23 cellular contexts compared by ENCODE assay signal in genomic region chr22:28779833-28780232, GRCh38. TPM values are rescaled to one million over a fixed set of nuclear protein-coding genes. Genes with fewer than 3 reads are reported as not detected.
A peak's percentile ranks its signal among the peaks of the same experiment; 100 is the strongest.
DNase-seq lines count a peak whose midpoint lies in the region; ATAC-seq and TF ChIP-seq lines count a peak whose summit lies in the region.
"Had no signal": no experiment of that assay in that cellular context is flagged by ENCODE, and none has a peak within 500 bp of the region (broad histone marks: within the 10 kb centered on the region; RNA-seq: fewer than 3 reads in every experiment).

No MANE protein-coding gene starts in this region.

- ATAC-seq in activated CD8-positive, alpha-beta T cell treated with anti-CD3 and anti-CD28 coated beads, Interleukin-2, amount 10 ng/mL, durations not matched to agents 7 days and 5 days = no peak
- no peak for ATAC-seq in activated CD8-positive, alpha-beta T cell treated with anti-CD3 and anti-CD28 coated beads for 36 hours
- no peak for ATAC-seq in natural killer cell
- no peak for ATAC-seq in natural killer cell treated with Interleukin-12 subunit alpha and Interleukin-12 subunit beta and Interleukin-15 and Interleukin-18, amount 100 ng/mL, for 72 hours
- ATAC-seq in left lung = peak; percentile 55
- no peak for ATAC-seq in GM21390 (IDR thresholded peaks at IDR 0.05; ENCODE audit: unreplicated experiment)

- no peak overlapping the region for H3K4me3 ChIP-seq in left lung
- H3K4me3 ChIP-seq: BLaER1 had no signal

- POLR2A ChIA-PET in activated CD8-positive, alpha-beta T cell treated with anti-CD3 and anti-CD28 coated beads, Interleukin-2, amount 10 ng/mL, durations not matched to agents 7 days and 5 days (lab: Charles Lee) = no interaction called here
- POLR2A ChIA-PET in activated CD8-positive, alpha-beta T cell treated with anti-CD3 and anti-CD28 coated beads for 36 hours (lab: Charles Lee) = interaction anchor here (1.0 kb wide), 1 partner anchor 19 kb away, joined by 4 read pairs; no protein-coding TSS in a partner anchor

- peaks cover 0 to 82% of the 10 kb centered on the region in 2 donors for H3K36me3 ChIP-seq in left lung

- H3K27me3 Mint-ChIP-seq in activated CD8-positive, alpha-beta T cell treated with anti-CD3 and anti-CD28 coated beads, Interleukin-2, amount 10 ng/mL, durations not matched to agents 7 days and 5 days (ENCODE audit: low read depth) = no peaks in the 10 kb centered on the region
- H3K27me3 Mint-ChIP-seq in activated CD8-positive, alpha-beta T cell treated with anti-CD3 and anti-CD28 coated beads for 36 hours = no peaks in the 10 kb centered on the region
- no peaks in the 10 kb centered on the region for H3K27me3 Mint-ChIP-seq in natural killer cell (ENCODE audit: low read depth in 2 of 2)
- H3K27me3 Mint-ChIP-seq in natural killer cell treated with Interleukin-12 subunit alpha and Interleukin-12 subunit beta and Interleukin-15 and Interleukin-18, amount 100 ng/mL, for 72 hours = no peaks in the 10 kb centered on the region
- no peaks in the 10 kb centered on the region for H3K27me3 Mint-ChIP-seq in type B pancreatic cell
- H3K27me3 Mint-ChIP-seq: CD4-positive, alpha-beta T cell had no signal

- H3K36me3 Mint-ChIP-seq in activated CD8-positive, alpha-beta T cell treated with anti-CD3 and anti-CD28 coated beads, Interleukin-2, amount 10 ng/mL, durations not matched to agents 7 days and 5 days (ENCODE audit: low read depth) = peaks cover 60% of the 10 kb centered on the region
- peaks cover 29% of the 10 kb centered on the region for H3K36me3 Mint-ChIP-seq in activated CD8-positive, alpha-beta T cell treated with anti-CD3 and anti-CD28 coated beads for 36 hours (ENCODE audit: low read depth)
- H3K36me3 Mint-ChIP-seq in natural killer cell (peaks cover 12% of the 10 kb centered on the region), type B pancreatic cell (peaks cover 25% of the 10 kb centered on the region)
- H3K36me3 Mint-ChIP-seq in natural killer cell treated with Interleukin-12 subunit alpha and Interleukin-12 subunit beta and Interleukin-15 and Interleukin-18, amount 100 ng/mL, for 72 hours = peaks cover 12% of the 10 kb centered on the region

- H3K9me3 Mint-ChIP-seq in activated CD8-positive, alpha-beta T cell treated with anti-CD3 and anti-CD28 coated beads, Interleukin-2, amount 10 ng/mL, durations not matched to agents 7 days and 5 days (ENCODE audit: insufficient read depth) = no peaks in the 10 kb centered on the region
- H3K9me3 Mint-ChIP-seq in activated CD8-positive, alpha-beta T cell treated with anti-CD3 and anti-CD28 coated beads for 36 hours = no peaks in the 10 kb centered on the region
- no peaks in the 10 kb centered on the region for H3K9me3 Mint-ChIP-seq in natural killer cell
- H3K9me3 Mint-ChIP-seq in natural killer cell treated with Interleukin-12 subunit alpha and Interleukin-12 subunit beta and Interleukin-15 and Interleukin-18, amount 100 ng/mL, for 72 hours = no peaks in the 10 kb centered on the region
- H3K9me3 Mint-ChIP-seq in type B pancreatic cell = no peaks in the 10 kb centered on the region
- H3K9me3 Mint-ChIP-seq: CD4-positive, alpha-beta T cell had no signal

- H3K27ac ChIP-seq in left lung = peak overlapping the region; percentile 20 to 39
- H3K27ac ChIP-seq: 22Rv1, BLaER1 had no signal

- H3K4me1 ChIP-seq in left lung = peaks cover 36 to 52% of the 10 kb centered on the region in 2 donors

- no peak for DNase-seq in activated CD8-positive, alpha-beta T cell treated with anti-CD3 and anti-CD28 coated beads, Interleukin-2, amount 10 ng/mL, durations not matched to agents 7 days and 5 days
- DNase-seq in activated CD8-positive, alpha-beta T cell treated with anti-CD3 and anti-CD28 coated beads for 36 hours = no peak
- no peak for DNase-seq in natural killer cell
- no peak for DNase-seq in natural killer cell treated with Interleukin-12 subunit alpha and Interleukin-12 subunit beta and Interleukin-15 and Interleukin-18, amount 100 ng/mL, for 72 hours (ENCODE audit: low spot score)
- DNase-seq in left lung = no peak
- DNase-seq in type B pancreatic cell (ENCODE audit: extremely low spot score, unreplicated experiment) = no peak
- no peak for DNase-seq in NCI-H69 (lab: John Stamatoyannopoulos, UW)
- DNase-seq: ACHN; CD4-positive, alpha-beta T cell; COR-L47; DMS79; MM.1S; NCI-H1048; NCI-H1417 treated with DMSO at 0.1 percent for 48 hours; NCI-H187; NCI-H2107; NCI-H510A; NCI-H774; SHP77 treated with DMSO at 0.1 percent for 48 hours; SK-N-SH had no signal

- H3K4me1 Mint-ChIP-seq in activated CD8-positive, alpha-beta T cell treated with anti-CD3 and anti-CD28 coated beads, Interleukin-2, amount 10 ng/mL, durations not matched to agents 7 days and 5 days (ENCODE audit: low read depth) = peaks cover 30% of the 10 kb centered on the region
- peaks cover 21% of the 10 kb centered on the region for H3K4me1 Mint-ChIP-seq in activated CD8-positive, alpha-beta T cell treated with anti-CD3 and anti-CD28 coated beads for 36 hours (ENCODE audit: low read depth)
- H3K4me1 Mint-ChIP-seq in natural killer cell = peaks cover 29 to 36% of the 10 kb centered on the region in 2 donors
- peaks cover 28 to 34% of the 10 kb centered on the region in 2 donors for H3K4me1 Mint-ChIP-seq in natural killer cell treated with Interleukin-12 subunit alpha and Interleukin-12 subunit beta and Interleukin-15 and Interleukin-18, amount 100 ng/mL, for 72 hours (ENCODE audit: low read depth in 2 of 2)
- peaks cover 7% of the 10 kb centered on the region for H3K4me1 Mint-ChIP-seq in type B pancreatic cell (ENCODE audit: unreplicated experiment)

- no peak for TF ChIP-seq CTCF in activated CD8-positive, alpha-beta T cell treated with anti-CD3 and anti-CD28 coated beads for 36 hours (IDR thresholded peaks at IDR 0.05)
- TF ChIP-seq CTCF in natural killer cell (IDR thresholded peaks at IDR 0.05) (no peak), left lung (IDR thresholded peaks at IDR 0.05) (no peak), type B pancreatic cell (conservative IDR thresholded peaks at IDR 0.05) (no peak)

- no peaks in the 10 kb centered on the region for H3K9me3 ChIP-seq in left lung
- H3K9me3 ChIP-seq: BLaER1, SK-N-SH had no signal

- CTCF ChIA-PET in activated CD8-positive, alpha-beta T cell treated with anti-CD3 and anti-CD28 coated beads, Interleukin-2, amount 10 ng/mL, durations not matched to agents 7 days and 5 days (lab: Charles Lee) = interaction anchor here (0.6 to 1.2 kb wide), 4 partner anchors 11 to 50 kb away, joined by 3 to 5 read pairs (median 4); no protein-coding TSS in a partner anchor
- CTCF ChIA-PET in activated CD8-positive, alpha-beta T cell treated with anti-CD3 and anti-CD28 coated beads for 36 hours (lab: Charles Lee) = interaction anchor here (1.6 to 3.1 kb wide), 3 partner anchors 16 to 179 kb away, joined by 3 to 9 read pairs (median 6); no protein-coding TSS in a partner anchor

- no peak overlapping the region for H3K4me3 Mint-ChIP-seq in activated CD8-positive, alpha-beta T cell treated with anti-CD3 and anti-CD28 coated beads, Interleukin-2, amount 10 ng/mL, durations not matched to agents 7 days and 5 days
- no peak overlapping the region for H3K4me3 Mint-ChIP-seq in activated CD8-positive, alpha-beta T cell treated with anti-CD3 and anti-CD28 coated beads for 36 hours
- H3K4me3 Mint-ChIP-seq in natural killer cell (no peak overlapping the region), type B pancreatic cell (no peak overlapping the region)
- no peak overlapping the region for H3K4me3 Mint-ChIP-seq in natural killer cell treated with Interleukin-12 subunit alpha and Interleukin-12 subunit beta and Interleukin-15 and Interleukin-18, amount 100 ng/mL, for 72 hours
- H3K4me3 Mint-ChIP-seq: CD4-positive, alpha-beta T cell had no signal

- H3K27me3 ChIP-seq in left lung = no peaks in the 10 kb centered on the region
- H3K27me3 ChIP-seq: BLaER1 had no signal

- H3K27ac Mint-ChIP-seq in activated CD8-positive, alpha-beta T cell treated with anti-CD3 and anti-CD28 coated beads, Interleukin-2, amount 10 ng/mL, durations not matched to agents 7 days and 5 days = peak overlapping the region; percentile 11
- no peak overlapping the region for H3K27ac Mint-ChIP-seq in activated CD8-positive, alpha-beta T cell treated with anti-CD3 and anti-CD28 coated beads for 36 hours
- H3K27ac Mint-ChIP-seq in natural killer cell = peak overlapping the region; percentile 35 to 45
- peak overlapping the region in 1 of 2 donors; percentile 48 for H3K27ac Mint-ChIP-seq in natural killer cell treated with Interleukin-12 subunit alpha and Interleukin-12 subunit beta and Interleukin-15 and Interleukin-18, amount 100 ng/mL, for 72 hours
- no peak overlapping the region for H3K27ac Mint-ChIP-seq in type B pancreatic cell

- intact Hi-C loops in activated CD8-positive, alpha-beta T cell treated with anti-CD3 and anti-CD28 coated beads for 36 hours (cut with micrococcal nuclease) = no loop called here
- intact Hi-C loops in natural killer cell (cut with micrococcal nuclease) = no loop called here
- intact Hi-C loops in left lung (cut with DNase I) = no loop called here

RNA-seq across cellular contexts. Expression of gene CCDC117, which starts 7.3 kb away (rescaled TPM):
- 10 to 100 TPM; 36.7 to 40.0 TPM for total RNA-seq in activated CD8-positive, alpha-beta T cell treated with anti-CD3 and anti-CD28 coated beads, Interleukin-2, amount 10 ng/mL, durations not matched to agents 7 days and 5 days
- total RNA-seq in activated CD8-positive, alpha-beta T cell treated with anti-CD3 and anti-CD28 coated beads for 36 hours = 10 to 100 TPM; 25.5 to 26.2 TPM
- total RNA-seq in natural killer cell = 10 to 100 TPM; 26.3 to 26.9 (median 26.6) TPM
- total RNA-seq in natural killer cell treated with Interleukin-12 subunit alpha and Interleukin-12 subunit beta and Interleukin-15 and Interleukin-18, amount 100 ng/mL, for 72 hours = 10 to 100 TPM; 35.3 to 43.4 TPM
- total RNA-seq in left lung = 10 to 100 TPM; 23.5 to 24.2 TPM
- total RNA-seq in type B pancreatic cell (ENCODE audit: low replicate concordance) = 29.0 and 40.8 TPM in 2 replicates

RNA-seq across cellular contexts. Expression of gene XBP1, which starts 20.5 kb away (rescaled TPM):
- total RNA-seq in activated CD8-positive, alpha-beta T cell treated with anti-CD3 and anti-CD28 coated beads, Interleukin-2, amount 10 ng/mL, durations not matched to agents 7 days and 5 days = 100 to 1,000 TPM; 220 to 229 TPM
- total RNA-seq in activated CD8-positive, alpha-beta T cell treated with anti-CD3 and anti-CD28 coated beads for 36 hours = 100 to 1,000 TPM; 102 to 103 TPM
- 100 to 1,000 TPM; 221 to 240 (median 224) TPM for total RNA-seq in natural killer cell
- 100 to 1,000 TPM; 287 to 560 TPM for total RNA-seq in natural killer cell treated with Interleukin-12 subunit alpha and Interleukin-12 subunit beta and Interleukin-15 and Interleukin-18, amount 100 ng/mL, for 72 hours
- 100 to 1,000 TPM; 194 to 259 TPM for total RNA-seq in left lung
- 127 and 170 TPM in 2 replicates for total RNA-seq in type B pancreatic cell (ENCODE audit: low replicate concordance)

RNA-seq across cellular contexts. Expression of gene HSCB, which starts 38.0 kb away (rescaled TPM):
- 10 to 100 TPM; 13.7 to 15.8 TPM for total RNA-seq in activated CD8-positive, alpha-beta T cell treated with anti-CD3 and anti-CD28 coated beads, Interleukin-2, amount 10 ng/mL, durations not matched to agents 7 days and 5 days
- total RNA-seq in activated CD8-positive, alpha-beta T cell treated with anti-CD3 and anti-CD28 coated beads for 36 hours = 10 to 100 TPM; 16.5 to 17.5 TPM
- total RNA-seq in natural killer cell (10 to 100 TPM; 11.4 to 13.6 (median 12.3) TPM), left lung (10 to 100 TPM; 11.6 to 12.1 TPM), type B pancreatic cell (ENCODE audit: low replicate concordance) (11.4 and 13.5 TPM in 2 replicates)
- 10 to 100 TPM; 11.8 to 22.1 TPM for total RNA-seq in natural killer cell treated with Interleukin-12 subunit alpha and Interleukin-12 subunit beta and Interleukin-15 and Interleukin-18, amount 100 ng/mL, for 72 hours

RNA-seq across cellular contexts. Expression of gene CHEK2, which starts 38.2 kb away (rescaled TPM):
- 10 to 100 TPM; 43.7 to 47.9 TPM for total RNA-seq in activated CD8-positive, alpha-beta T cell treated with anti-CD3 and anti-CD28 coated beads, Interleukin-2, amount 10 ng/mL, durations not matched to agents 7 days and 5 days
- 10 to 100 TPM; 15.4 to 17.3 TPM for total RNA-seq in activated CD8-positive, alpha-beta T cell treated with anti-CD3 and anti-CD28 coated beads for 36 hours
- total RNA-seq in natural killer cell = 10 to 100 TPM; 10.4 to 11.8 (median 11.4) TPM
- 10 to 100 TPM; 28.1 to 36.2 TPM for total RNA-seq in natural killer cell treated with Interleukin-12 subunit alpha and Interleukin-12 subunit beta and Interleukin-15 and Interleukin-18, amount 100 ng/mL, for 72 hours
- total RNA-seq in left lung = 10 to 100 TPM; 12.5 to 27.1 TPM
- total RNA-seq in type B pancreatic cell (ENCODE audit: low replicate concordance) = 18.8 and 34.1 TPM in 2 replicates

Comparison
In these comparisons a context has a peak if more than half of its experiments do, and no peak if none do; other contexts are left out.
1. H3K27ac Mint-ChIP-seq: peak in activated CD8-positive, alpha-beta T cell treated with anti-CD3 and anti-CD28 coated beads, Interleukin-2, amount 10 ng/mL, durations not matched to agents 7 days and 5 days (single experiment) and natural killer cell (2 of 2); none in activated CD8-positive, alpha-beta T cell treated with anti-CD3 and anti-CD28 coated beads for 36 hours (single experiment) and type B pancreatic cell (single experiment).